In the genomic region with DNA sequence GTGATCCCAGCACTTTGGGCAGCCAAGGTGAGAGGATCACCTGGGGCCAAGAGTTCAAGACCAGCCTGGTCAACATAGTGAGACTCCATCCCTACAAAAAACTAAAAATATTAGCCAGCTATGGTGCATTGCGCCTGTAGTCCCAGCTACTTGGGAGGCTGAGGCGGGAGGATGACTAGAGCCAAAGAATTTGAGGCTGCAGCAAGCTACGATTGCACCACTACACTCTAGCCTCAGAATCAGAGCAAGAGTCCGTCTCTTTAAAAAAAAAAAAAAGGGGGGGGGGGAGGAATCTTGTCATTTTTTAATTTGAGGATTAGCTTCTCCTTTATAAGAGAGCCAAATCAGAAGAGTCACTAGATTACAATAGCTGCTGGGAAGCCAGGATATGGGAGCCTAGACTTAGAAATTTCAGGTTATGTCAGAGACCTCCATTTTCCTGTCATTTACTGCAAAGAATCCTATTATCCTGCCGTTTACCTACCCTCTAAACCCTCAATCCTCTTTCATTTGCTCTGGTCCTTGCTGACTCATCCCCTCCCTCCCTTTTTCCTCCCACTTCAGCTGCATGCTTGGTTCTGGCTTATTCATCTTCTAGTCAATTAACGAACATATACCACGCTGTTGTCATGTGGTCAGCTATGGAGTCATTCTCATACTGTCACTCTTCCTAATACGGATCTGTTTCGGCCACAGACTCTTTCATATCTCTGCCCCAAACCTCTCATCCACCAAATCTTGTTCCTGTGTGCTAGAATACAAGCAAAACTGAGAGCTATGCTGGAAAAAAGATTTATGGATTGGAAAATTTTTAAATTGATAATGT, we compare ENCODE assay signal across 7 cellular contexts.
DNase-seq lines count a peak whose midpoint lies in the region; ATAC-seq and TF ChIP-seq lines count a peak whose summit lies in the region.

No MANE protein-coding gene starts in this region.

- peaks cover 54% of the 10 kb centered on the region for H3K4me1 ChIP-seq in Panc1 (ENCODE audit: control insufficient read depth, insufficient read depth, low read length)
- H3K4me1 ChIP-seq in Karpas-422 (ENCODE audit: low read length) = no peaks in the 10 kb centered on the region

- H3K9me3 ChIP-seq in Panc1 (ENCODE audit: control insufficient read depth, insufficient read depth, low read depth, low read length) (no peaks in the 10 kb centered on the region), Karpas-422 (ENCODE audit: low read length) (no peaks in the 10 kb centered on the region)

- ATAC-seq in GM19438 (IDR thresholded peaks at IDR 0.05; ENCODE audit: low read depth, unreplicated experiment) = peak; percentile 89
- peak; percentile 83 for ATAC-seq in HG03342 (IDR thresholded peaks at IDR 0.05; ENCODE audit: unreplicated experiment)
- ATAC-seq in Panc1 = peak; percentile 74

- in situ Hi-C loops in Panc1 (cut with HindIII; ENCODE audit: low pct_unique_long_range_greater_than_20kb, low sequenced_read_pairs) = no loop called here

- no peak overlapping the region for H3K4me2 ChIP-seq in Karpas-422 (ENCODE audit: low read depth, low read length, poor library complexity, severe bottlenecking)

- no peak overlapping the region for H3K9ac ChIP-seq in Karpas-422 (ENCODE audit: low read length)

- DNase-seq in GM04503 (ENCODE audit: low read depth) = peak; percentile 67
- DNase-seq in Panc1 (ENCODE audit: low read depth, low spot score) = peak; percentile 96
- DNase-seq in caudate nucleus (lab: John Stamatoyannopoulos, UW) = peak in 22 of 61 donors; percentile 1 to 80 (median 13)
- peak; percentile 15 for DNase-seq in occipital lobe (lab: John Stamatoyannopoulos, UW)
- DNase-seq in Karpas-422 = no peak

- CTCF ChIA-PET in Panc1 (lab: Charles Lee) = interaction anchor here (0.6 kb wide), 1 partner anchor 184 kb away, joined by 10 read pairs; no protein-coding TSS in a partner anchor

- no peak overlapping the region for H2AFZ ChIP-seq in Karpas-422 (ENCODE audit: low read length)

- POLR2A ChIA-PET in Panc1 (lab: Charles Lee) = interaction anchor here (0.6 to 1.5 kb wide), 2 partner anchors 12 to 27 kb away, joined by 3 to 14 read pairs; no protein-coding TSS in a partner anchor

- H4K20me1 ChIP-seq in Karpas-422 (ENCODE audit: insufficient read depth, low read depth, low read length) = no peaks in the 10 kb centered on the region

- H3K9me2 ChIP-seq in Karpas-422 (replicated peaks; ENCODE audit: insufficient read depth, low read length) = no peaks in the 10 kb centered on the region

- H3K27me3 ChIP-seq in Panc1 (ENCODE audit: control insufficient read depth, insufficient read depth, low read length) = no peaks in the 10 kb centered on the region
- no peaks in the 10 kb centered on the region for H3K27me3 ChIP-seq in Karpas-422 (ENCODE audit: low read length)

- H3K27ac ChIP-seq in Panc1 (ENCODE audit: low read length) (peak overlapping the region; percentile 84), caudate nucleus (ENCODE audit: low read depth, low read length) (peak overlapping the region; percentile 50), Karpas-422 (ENCODE audit: low read length) (no peak overlapping the region)

- peak overlapping the region in 1 of 2 experiments; percentile 6; a peak in 2 of 4 replicates for H3K4me3 ChIP-seq in Panc1 (ENCODE audit: low read depth in 2 of 2, low read length in 2 of 2)
- H3K4me3 ChIP-seq in Karpas-422 (ENCODE audit: low read length) = no peak overlapping the region

- no peaks in the 10 kb centered on the region for H3K36me3 ChIP-seq in Panc1 (ENCODE audit: control insufficient read depth, insufficient read depth, low read length)
- peaks cover 7% of the 10 kb centered on the region; the same call in 1 of the 2 replicates for H3K36me3 ChIP-seq in Karpas-422 (ENCODE audit: insufficient read depth, low read length)

- no TSS peak for BruUV-seq in Panc1 (replicated peaks; lab: Mats Ljungman, UMichigan)

- TF ChIP-seq CTCF in Panc1 (IDR thresholded peaks at IDR 0.05) = no peak

- intact Hi-C loops in Panc1 (cut with micrococcal nuclease; ENCODE audit: unreplicated experiment) = no loop called here

- H3K79me2 ChIP-seq in Karpas-422 (ENCODE audit: low read length) = peaks cover 77% of the 10 kb centered on the region
